ENCODE assay signal across 17 cellular contexts in genomic region chr13:31334994-31335549, GRCh38.
A peak's percentile ranks its signal among the peaks of the same experiment; 100 is the strongest.
DNase-seq lines count a peak whose midpoint lies in the region; ATAC-seq, FAIRE-seq and TF ChIP-seq lines count a peak whose summit lies in the region.
"Had no signal": no experiment of that assay in that cellular context is flagged by ENCODE, and none has a peak within 500 bp of the region (broad histone marks: within the 10 kb centered on the region; RNA-seq: fewer than 3 reads in every experiment).

No MANE protein-coding gene starts in this region.

- H3K36me3 Mint-ChIP-seq in activated CD4-positive, alpha-beta T cell treated with anti-CD3 and anti-CD28 coated beads, Interleukin-2, amount 10 ng/mL, durations not matched to agents 7 days and 5 days (ENCODE audit: low read depth), result no peaks in the 10 kb centered on the region
- H3K36me3 Mint-ChIP-seq in activated CD8-positive, alpha-beta T cell treated with anti-CD3 and anti-CD28 coated beads for 36 hours (ENCODE audit: low read depth), result peaks cover 8% of the 10 kb centered on the region

- intact Hi-C loops in mucosa of descending colon (cut with DNase I, micrococcal nuclease), result no loop called here
- intact Hi-C loops in activated CD8-positive, alpha-beta T cell treated with anti-CD3 and anti-CD28 coated beads for 36 hours (cut with micrococcal nuclease), result no loop called here

- H3K4me3 ChIP-seq in bronchial epithelial cell (ENCODE audit: low read depth, low read length) (no peak overlapping the region), mucosa of descending colon (no peak overlapping the region)
- H3K4me3 ChIP-seq: GM23248 had no signal

- no peak overlapping the region for H3K27ac Mint-ChIP-seq in activated CD4-positive, alpha-beta T cell treated with anti-CD3 and anti-CD28 coated beads, Interleukin-2, amount 10 ng/mL, durations not matched to agents 7 days and 5 days
- no peak overlapping the region for H3K27ac Mint-ChIP-seq in activated CD8-positive, alpha-beta T cell treated with anti-CD3 and anti-CD28 coated beads for 36 hours
- H3K27ac Mint-ChIP-seq: CD4-positive, alpha-beta memory T cell had no signal

- H3K9me3 ChIP-seq in mucosa of descending colon, result peaks cover 5% of the 10 kb centered on the region
- H3K9me3 ChIP-seq: BE2C had no signal

- H3K4me1 Mint-ChIP-seq in activated CD4-positive, alpha-beta T cell treated with anti-CD3 and anti-CD28 coated beads, Interleukin-2, amount 10 ng/mL, durations not matched to agents 7 days and 5 days, result no peaks in the 10 kb centered on the region
- H3K4me1 Mint-ChIP-seq in activated CD8-positive, alpha-beta T cell treated with anti-CD3 and anti-CD28 coated beads for 36 hours (ENCODE audit: low read depth), result no peaks in the 10 kb centered on the region
- H3K4me1 Mint-ChIP-seq: CD4-positive, alpha-beta memory T cell had no signal

- H3K27me3 ChIP-seq in bronchial epithelial cell (ENCODE audit: control insufficient read depth, insufficient read depth, low read length), result no peaks in the 10 kb centered on the region
- H3K27me3 ChIP-seq: BE2C had no signal

- H3K27me3 Mint-ChIP-seq in activated CD4-positive, alpha-beta T cell treated with anti-CD3 and anti-CD28 coated beads, Interleukin-2, amount 10 ng/mL, durations not matched to agents 7 days and 5 days, result no peaks in the 10 kb centered on the region
- peaks cover 6% of the 10 kb centered on the region for H3K27me3 Mint-ChIP-seq in activated CD8-positive, alpha-beta T cell treated with anti-CD3 and anti-CD28 coated beads for 36 hours

- CTCF ChIA-PET in activated CD4-positive, alpha-beta T cell treated with anti-CD3 and anti-CD28 coated beads, Interleukin-2, amount 10 ng/mL, durations not matched to agents 7 days and 5 days (lab: Charles Lee), result no interaction called here
- CTCF ChIA-PET in activated CD8-positive, alpha-beta T cell treated with anti-CD3 and anti-CD28 coated beads for 36 hours (lab: Charles Lee), result no interaction called here

- ATAC-seq in mucosa of descending colon (peak; percentile 77), HG03108 (IDR thresholded peaks at IDR 0.05; ENCODE audit: unreplicated experiment) (no peak)
- ATAC-seq in activated CD8-positive, alpha-beta T cell treated with anti-CD3 and anti-CD28 coated beads for 36 hours, result no peak

- peaks cover 19% of the 10 kb centered on the region for H3K9me3 Mint-ChIP-seq in activated CD4-positive, alpha-beta T cell treated with anti-CD3 and anti-CD28 coated beads, Interleukin-2, amount 10 ng/mL, durations not matched to agents 7 days and 5 days
- peaks cover 13% of the 10 kb centered on the region for H3K9me3 Mint-ChIP-seq in activated CD8-positive, alpha-beta T cell treated with anti-CD3 and anti-CD28 coated beads for 36 hours

- no peaks in the 10 kb centered on the region for H3K4me1 ChIP-seq in mucosa of descending colon (ENCODE audit: low read depth)
- H3K4me1 ChIP-seq: BE2C had no signal

- FAIRE-seq in bronchial epithelial cell (lab: Jason Lieb, UNC), result no peak
- FAIRE-seq: A204.1, GM12892, GM19239, H54 had no signal

- H3K4me3 Mint-ChIP-seq in activated CD4-positive, alpha-beta T cell treated with anti-CD3 and anti-CD28 coated beads, Interleukin-2, amount 10 ng/mL, durations not matched to agents 7 days and 5 days, result no peak overlapping the region
- H3K4me3 Mint-ChIP-seq in activated CD8-positive, alpha-beta T cell treated with anti-CD3 and anti-CD28 coated beads for 36 hours, result no peak overlapping the region
- H3K4me3 Mint-ChIP-seq: CD4-positive, alpha-beta memory T cell had no signal

- TF ChIP-seq CTCF in bronchial epithelial cell (IDR thresholded peaks at IDR 0.05; ENCODE audit: insufficient read depth, low read length, severe bottlenecking) (no peak), mucosa of descending colon (IDR thresholded peaks at IDR 0.05) (no peak)
- no peak for TF ChIP-seq CTCF in activated CD8-positive, alpha-beta T cell treated with anti-CD3 and anti-CD28 coated beads for 36 hours (IDR thresholded peaks at IDR 0.05)

- peak; percentile 60 for DNase-seq in DMS53 (lab: John Stamatoyannopoulos, UW)
- DNase-seq in LHCN-M2 (ENCODE audit: low read depth), result peak; percentile 4
- peak; percentile 29 for DNase-seq in bronchial epithelial cell (ENCODE audit: low read depth)
- peak in 1 of 3 donors; percentile 36 for DNase-seq in mucosa of descending colon
- DNase-seq in dedifferentiated amniotic fluid mesenchymal stem cell (ENCODE audit: extremely low spot score), result no peak
- no peak for DNase-seq in activated CD4-positive, alpha-beta T cell treated with anti-CD3 and anti-CD28 coated beads, Interleukin-2, amount 10 ng/mL, durations not matched to agents 7 days and 5 days
- DNase-seq in activated CD8-positive, alpha-beta T cell treated with anti-CD3 and anti-CD28 coated beads for 36 hours, result no peak
- DNase-seq: BE2C; CD4-positive, alpha-beta memory T cell; DND-41; GDM1; GM23248 had no signal

- POLR2A ChIA-PET in activated CD4-positive, alpha-beta T cell treated with anti-CD3 and anti-CD28 coated beads, Interleukin-2, amount 10 ng/mL, durations not matched to agents 7 days and 5 days (lab: Charles Lee), result no interaction called here
- POLR2A ChIA-PET in activated CD8-positive, alpha-beta T cell treated with anti-CD3 and anti-CD28 coated beads for 36 hours (lab: Charles Lee), result no interaction called here

- H3K36me3 ChIP-seq in bronchial epithelial cell (ENCODE audit: control insufficient read depth, insufficient read depth, low read length), result no peaks in the 10 kb centered on the region
- H3K36me3 ChIP-seq in mucosa of descending colon (ENCODE audit: low read depth), result no peaks in the 10 kb centered on the region
- H3K36me3 ChIP-seq: BE2C had no signal

Comparison
In these comparisons a context has a peak if more than half of its experiments do, and no peak if none do; other contexts are left out.
1. DNase-seq: peak in DMS53 (single experiment), LHCN-M2 (single experiment) and bronchial epithelial cell (single experiment); none in dedifferentiated amniotic fluid mesenchymal stem cell (single experiment), activated CD4-positive, alpha-beta T cell treated with anti-CD3 and anti-CD28 coated beads, Interleukin-2, amount 10 ng/mL, durations not matched to agents 7 days and 5 days (single experiment) and activated CD8-positive, alpha-beta T cell treated with anti-CD3 and anti-CD28 coated beads for 36 hours (single experiment).